35 cellular contexts compared by ENCODE assay signal in genomic region chr2:45879936-45880335, GRCh38.
"Had no signal": no experiment of that assay in that cellular context is flagged by ENCODE, and none has a peak within 500 bp of the region (broad histone marks: within the 10 kb centered on the region; RNA-seq: fewer than 3 reads in every experiment).

No MANE protein-coding gene starts in this region.

- H3K27me3 ChIP-seq: adrenal gland, body of pancreas, brain microvascular endothelial cell, breast epithelium had no signal

- H3K27ac Mint-ChIP-seq: activated B cell treated with CpG ODN at 0.5 μM for 24 hours; activated CD4-positive, alpha-beta memory T cell treated with anti-CD3 and anti-CD28 coated beads for 36 hours; activated CD4-positive, alpha-beta T cell treated with anti-CD3 and anti-CD28 coated beads, Interleukin-2, amount 10 ng/mL, durations not matched to agents 24 days and 14 days; activated CD8-positive, alpha-beta T cell treated with anti-CD3 and anti-CD28 coated beads for 36 hours; activated naive CD4-positive, alpha-beta T cell treated with anti-CD3 and anti-CD28 coated beads for 36 hours; activated naive CD4-positive, alpha-beta T cell treated with anti-CD3 and anti-CD28 coated beads, Interleukin-2, amount 50 U/mL, for 72 hours; activated naive CD8-positive, alpha-beta T cell treated with anti-CD3 and anti-CD28 coated beads for 36 hours; activated T-cell treated with anti-CD3 and anti-CD28 coated beads, Interleukin-2, amount 50 U/mL, for 72 hours; activated T-helper 1 cell treated with anti-CD3 and anti-CD28 coated beads, Interleukin-12 subunit alpha, Interleukin-12 subunit beta, Interleukin-2, Interleukin-4 antibody, amounts not matched to agents 30 ng/mL and 10 ng/mL and 1 ng/mL, durations not matched to agents 14 hours and 24 hours and 36 hours; activated T-helper 17 cell treated with anti-CD3 and anti-CD28 coated beads, Interleukin-2, amount 50 U/mL, for 72 hours; T-helper 1 cell treated with Interleukin-12 subunit alpha and Interleukin-12 subunit beta and Interleukin-4 antibody, amounts not matched to agents 30 μg/mL and 1 μg/mL, for 36 hours; T-helper 2 cell treated with Interferon-gamma antibody and Interleukin-4, amounts not matched to agents 5 μg/mL and 100 μg/mL, for 36 hours had no signal

- H3K4me1 Mint-ChIP-seq: activated CD4-positive, alpha-beta T cell treated with anti-CD3 and anti-CD28 coated beads, Interleukin-2, amount 10 ng/mL, durations not matched to agents 24 days and 14 days; activated naive CD8-positive, alpha-beta T cell treated with anti-CD3 and anti-CD28 coated beads for 36 hours; activated T-helper 17 cell treated with anti-CD3 and anti-CD28 coated beads, Interleukin-2, amount 50 U/mL, for 72 hours had no signal

- H3K27me3 Mint-ChIP-seq: activated B cell treated with CpG ODN at 0.5 μM for 24 hours; activated CD4-positive, alpha-beta memory T cell treated with anti-CD3 and anti-CD28 coated beads for 36 hours; activated CD4-positive, alpha-beta T cell treated with anti-CD3 and anti-CD28 coated beads, Interleukin-2, amount 10 ng/mL, durations not matched to agents 24 days and 14 days; activated CD8-positive, alpha-beta T cell treated with anti-CD3 and anti-CD28 coated beads for 36 hours; activated naive CD8-positive, alpha-beta T cell treated with anti-CD3 and anti-CD28 coated beads for 36 hours; activated T-helper 17 cell treated with anti-CD3 and anti-CD28 coated beads, Interleukin-2, amount 50 U/mL, for 72 hours had no signal

- H3K9me3 ChIP-seq: body of pancreas had no signal

- H3K4me3 Mint-ChIP-seq: activated B cell treated with CpG ODN at 0.5 μM for 24 hours; activated CD4-positive, alpha-beta memory T cell treated with anti-CD3 and anti-CD28 coated beads for 36 hours; activated CD4-positive, alpha-beta T cell treated with anti-CD3 and anti-CD28 coated beads, Interleukin-2, amount 10 ng/mL, durations not matched to agents 24 days and 14 days; activated CD8-positive, alpha-beta T cell treated with anti-CD3 and anti-CD28 coated beads for 36 hours; activated naive CD4-positive, alpha-beta T cell treated with anti-CD3 and anti-CD28 coated beads for 36 hours; activated naive CD8-positive, alpha-beta T cell treated with anti-CD3 and anti-CD28 coated beads for 36 hours; activated T-cell treated with anti-CD3 and anti-CD28 coated beads, Interleukin-2, amount 50 U/mL, for 4 hours; activated T-cell treated with anti-CD3 and anti-CD28 coated beads, Interleukin-2, amount 50 U/mL, for 72 hours; activated T-helper 1 cell treated with anti-CD3 and anti-CD28 coated beads, Interleukin-12 subunit alpha, Interleukin-12 subunit beta, Interleukin-2, Interleukin-4 antibody, amounts not matched to agents 30 ng/mL and 10 ng/mL and 1 ng/mL, durations not matched to agents 14 hours and 24 hours and 36 hours; activated T-helper 17 cell treated with anti-CD3 and anti-CD28 coated beads, Interleukin-2, amount 50 U/mL, for 72 hours; T-helper 1 cell treated with Interleukin-12 subunit alpha and Interleukin-12 subunit beta and Interleukin-4 antibody, amounts not matched to agents 30 μg/mL and 1 μg/mL, for 36 hours; T-helper 2 cell treated with Interferon-gamma antibody and Interleukin-4, amounts not matched to agents 5 μg/mL and 100 μg/mL, for 36 hours had no signal

- DNase-seq: activated B cell treated with CpG ODN at 0.5 μM for 24 hours; activated CD4-positive, alpha-beta memory T cell treated with anti-CD3 and anti-CD28 coated beads for 36 hours; activated CD4-positive, alpha-beta T cell treated with anti-CD3 and anti-CD28 coated beads for 4 hours; activated CD4-positive, alpha-beta T cell treated with anti-CD3 and anti-CD28 coated beads, Interleukin-2, amount 10 ng/mL, durations not matched to agents 24 days and 14 days; activated CD4-positive, alpha-beta T cell treated with anti-CD3 and anti-CD28 coated beads, Interleukin-2, amount 50 U/mL, for 1 hour; activated CD4-positive, alpha-beta T cell treated with anti-CD3 and anti-CD28 coated beads, Interleukin-2, amount 50 U/mL, for 4 hours; activated CD4-positive, CD25-positive, alpha-beta regulatory T cell treated with anti-CD3 and anti-CD28 coated beads, Interleukin-2, amount 50 U/mL, for 72 hours; activated CD8-positive, alpha-beta memory T cell treated with anti-CD3 and anti-CD28 coated beads, Interleukin-2, amount 50 U/mL, for 4 hours; activated CD8-positive, alpha-beta T cell treated with anti-CD3 and anti-CD28 coated beads for 36 hours; activated effector memory CD4-positive, alpha-beta T cell treated with anti-CD3 and anti-CD28 coated beads, Interleukin-2, amount 50 U/mL, for 16 hours; activated gamma-delta T cell treated with Interleukin-2 at 50 U/mL for 16 hours; activated naive CD4-positive, alpha-beta T cell; activated naive CD4-positive, alpha-beta T cell treated with anti-CD3 and anti-CD28 coated beads for 36 hours; activated naive CD4-positive, alpha-beta T cell treated with anti-CD3 and anti-CD28 coated beads, Interleukin-2, amount 50 U/mL, for 16 hours; activated naive CD8-positive, alpha-beta T cell treated with anti-CD3 and anti-CD28 coated beads for 36 hours; activated T-cell treated with anti-CD3 and anti-CD28 coated beads for 4 hours; activated T-cell treated with anti-CD3 and anti-CD28 coated beads, Interleukin-2, amount 50 U/mL, for 1 hour; activated T-cell treated with anti-CD3 and anti-CD28 coated beads, Interleukin-2, amount 50 U/mL, for 4 hours; activated T-cell treated with anti-CD3 and anti-CD28 coated beads, Interleukin-2, amount 50 U/mL, for 72 hours; adrenal gland; amniotic stem cell; aorta; body of pancreas; brain microvascular endothelial cell; central memory CD4-positive, alpha-beta T cell; T-helper 1 cell; T-helper 2 cell; T-helper 9 cell had no signal

- H3K27ac ChIP-seq: adrenal gland, body of pancreas, brain microvascular endothelial cell, breast epithelium, VCaP had no signal

- ATAC-seq: activated CD8-positive, alpha-beta T cell treated with anti-CD3 and anti-CD28 coated beads for 36 hours; activated naive CD4-positive, alpha-beta T cell treated with anti-CD3 and anti-CD28 coated beads, Interleukin-2, amount 50 U/mL, for 72 hours; activated T-cell treated with anti-CD3 and anti-CD28 coated beads, Interleukin-2, amount 50 U/mL, for 4 hours; activated T-cell treated with anti-CD3 and anti-CD28 coated beads, Interleukin-2, amount 50 U/mL, for 72 hours; activated T-helper 17 cell treated with anti-CD3 and anti-CD28 coated beads, Interleukin-2, amount 50 U/mL, for 72 hours; body of pancreas had no signal

- H3K36me3 ChIP-seq: adrenal gland, brain microvascular endothelial cell, breast epithelium had no signal

- H3K4me3 ChIP-seq: adrenal gland, body of pancreas, breast epithelium had no signal
